ENCODE assay signal across 1 cellular context in genomic region chr11:65903068-65903481, GRCh38.
A peak's percentile ranks its signal among the peaks of the same experiment; 100 is the strongest.
TF ChIP-seq lines count a peak whose summit lies in the region.

No MANE protein-coding gene starts in this region.

TF ChIP-seq in HEK293, 187 proteins besides CTCF, POLR2A, EP300 and RAD21 (continued from another document):
- TF ChIP-seq ZBTB48 (tag by site-specific recombination; IDR thresholded peaks at IDR 0.05) (0 out of 2 replicates have a peak, but pooled peaks have one; percentile 11), ZNF792 (tag by site-specific recombination; IDR thresholded peaks at IDR 0.05) (no peak), ZNF654 (tag by site-specific recombination; IDR thresholded peaks at IDR 0.05; ENCODE audit: low read depth) (no peak), ZNF24 (tag by site-specific recombination; IDR thresholded peaks at IDR 0.05) (no peak), ZNF132 (tag by site-specific recombination; IDR thresholded peaks at IDR 0.05; ENCODE audit: borderline replicate concordance) (no peak), ZNF221 (tag by site-specific recombination; IDR thresholded peaks at IDR 0.05; ENCODE audit: borderline replicate concordance) (no peak), ZNF488 (tag by site-specific recombination; IDR thresholded peaks at IDR 0.05) (no peak), ZFP69B (tag by site-specific recombination; IDR thresholded peaks at IDR 0.05) (no peak), ZBTB26 (tag by site-specific recombination; optimal IDR thresholded peaks at IDR 0.05) (no peak), ZNF2 (tag by site-specific recombination; IDR thresholded peaks at IDR 0.05) (no peak), ZIC2 (tag by site-specific recombination; IDR thresholded peaks at IDR 0.05) (peak; percentile 50; the same call in 1 of the 2 replicates)
